ENCODE assay signal across 36 cellular contexts in the genomic region with DNA sequence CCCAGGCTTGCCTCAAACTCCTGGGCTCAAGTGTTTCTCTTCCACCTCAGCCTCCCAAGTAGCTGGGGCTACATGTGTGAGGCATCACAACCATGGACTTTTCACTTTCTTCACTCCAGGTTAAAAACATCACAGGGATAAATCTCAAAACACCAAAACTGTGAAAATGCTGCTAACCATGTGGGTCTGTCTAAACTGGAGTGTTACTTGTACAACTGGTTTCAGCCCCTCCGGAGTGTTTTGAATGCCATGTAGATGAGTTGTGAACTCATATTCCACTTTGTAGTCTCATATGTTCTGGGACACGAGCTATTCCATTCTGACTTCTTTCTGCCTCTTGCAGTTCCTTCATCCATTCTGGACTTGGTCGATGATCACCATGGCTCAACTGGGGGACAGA. TPM values are rescaled to one million over a fixed set of nuclear protein-coding genes. Genes with fewer than 3 reads are reported as not detected.
"Had no signal": no experiment of that assay in that cellular context is flagged by ENCODE, and none has a peak within 500 bp of the region (broad histone marks: within the 10 kb centered on the region; RNA-seq: fewer than 3 reads in every experiment).

No MANE protein-coding gene starts in this region.

- H3K9me3 ChIP-seq: adrenal gland, breast epithelium, esophagus squamous epithelium, gastroesophageal sphincter had no signal

- DNase-seq: activated CD4-positive, alpha-beta memory T cell treated with anti-CD3 and anti-CD28 coated beads for 36 hours; activated CD4-positive, alpha-beta T cell treated with anti-CD3 and anti-CD28 coated beads for 36 hours; activated CD4-positive, alpha-beta T cell treated with anti-CD3 and anti-CD28 coated beads, Interleukin-2, amount 10 ng/mL, durations not matched to agents 24 days and 14 days; activated CD4-positive, CD25-positive, alpha-beta regulatory T cell; activated CD4-positive, CD25-positive, alpha-beta regulatory T cell treated with anti-CD3 and anti-CD28 coated beads, Interleukin-2, amount 50 U/mL, for 72 hours; activated CD8-positive, alpha-beta memory T cell treated with anti-CD3 and anti-CD28 coated beads, Interleukin-2, amount 10 ng/mL, durations not matched to agents 7 days and 5 days; activated CD8-positive, alpha-beta memory T cell treated with anti-CD3 and anti-CD28 coated beads, Interleukin-2, amount 50 U/mL, for 4 hours; activated CD8-positive, alpha-beta T cell treated with anti-CD3 and anti-CD28 coated beads, Interleukin-2, amount 10 ng/mL, durations not matched to agents 7 days and 5 days; activated effector memory CD4-positive, alpha-beta T cell treated with anti-CD3 and anti-CD28 coated beads, Interleukin-2, amount 50 U/mL, for 16 hours; activated naive CD4-positive, alpha-beta T cell treated with anti-CD3 and anti-CD28 coated beads for 36 hours; activated naive CD8-positive, alpha-beta T cell treated with anti-CD3 and anti-CD28 coated beads for 36 hours; activated naive CD8-positive, alpha-beta T cell treated with anti-CD3 and anti-CD28 coated beads, Interleukin-2, amount 50 U/mL, for 24 hours; activated T-cell treated with anti-CD3 and anti-CD28 coated beads, Interleukin-2, amount 50 U/mL, for 1 hour; activated T-cell treated with anti-CD3 and anti-CD28 coated beads, Interleukin-2, amount 50 U/mL, for 48 hours; adrenal gland; amygdala; aorta; cortex of kidney; dermis blood vessel endothelial cell; effector CD4-positive, alpha-beta T cell; effector memory CD8-positive, alpha-beta T cell; esophagus squamous epithelium; foreskin melanocyte; T-helper 1 cell; T-helper 17 cell had no signal

- H3K36me3 ChIP-seq: breast epithelium, gastroesophageal sphincter had no signal

- ATAC-seq: activated CD4-positive, alpha-beta T cell treated with anti-CD3 and anti-CD28 coated beads for 36 hours; activated CD8-positive, alpha-beta memory T cell treated with anti-CD3 and anti-CD28 coated beads, Interleukin-2, amount 10 ng/mL, durations not matched to agents 7 days and 5 days; activated CD8-positive, alpha-beta T cell treated with anti-CD3 and anti-CD28 coated beads, Interleukin-2, amount 10 ng/mL, durations not matched to agents 7 days and 5 days; activated naive CD8-positive, alpha-beta T cell treated with anti-CD3 and anti-CD28 coated beads, Interleukin-2, amount 50 U/mL, for 24 hours; effector memory CD8-positive, alpha-beta T cell; gastroesophageal sphincter; T-helper 17 cell had no signal

- H3K4me1 Mint-ChIP-seq: activated naive CD4-positive, alpha-beta T cell treated with anti-CD3 and anti-CD28 coated beads, Interleukin-2, amount 50 U/mL, for 24 hours; activated naive CD8-positive, alpha-beta T cell treated with anti-CD3 and anti-CD28 coated beads for 36 hours; activated naive CD8-positive, alpha-beta T cell treated with anti-CD3 and anti-CD28 coated beads, Interleukin-2, amount 50 U/mL, for 24 hours; central memory CD8-positive, alpha-beta T cell; T-helper 17 cell had no signal

- H3K36me3 Mint-ChIP-seq: activated CD4-positive, alpha-beta memory T cell treated with anti-CD3 and anti-CD28 coated beads for 36 hours; activated CD8-positive, alpha-beta memory T cell treated with anti-CD3 and anti-CD28 coated beads, Interleukin-2, amount 10 ng/mL, durations not matched to agents 7 days and 5 days; activated naive CD4-positive, alpha-beta T cell treated with anti-CD3 and anti-CD28 coated beads, Interleukin-2, amount 50 U/mL, for 24 hours; activated naive CD8-positive, alpha-beta T cell treated with anti-CD3 and anti-CD28 coated beads for 36 hours; brain had no signal

- H3K27ac ChIP-seq: adrenal gland, breast epithelium, epithelial cell of prostate, esophagus squamous epithelium, gastroesophageal sphincter had no signal

- H3K9me3 Mint-ChIP-seq: activated CD4-positive, alpha-beta memory T cell treated with anti-CD3 and anti-CD28 coated beads for 36 hours; activated naive CD4-positive, alpha-beta T cell treated with anti-CD3 and anti-CD28 coated beads for 36 hours; activated naive CD4-positive, alpha-beta T cell treated with anti-CD3 and anti-CD28 coated beads, Interleukin-2, amount 50 U/mL, for 24 hours; activated naive CD8-positive, alpha-beta T cell treated with anti-CD3 and anti-CD28 coated beads for 36 hours; activated naive CD8-positive, alpha-beta T cell treated with anti-CD3 and anti-CD28 coated beads, Interleukin-2, amount 50 U/mL, for 24 hours; activated T-helper 1 cell treated with anti-CD3 and anti-CD28 coated beads, Interleukin-12 subunit alpha, Interleukin-12 subunit beta, Interleukin-2, Interleukin-4 antibody, amounts not matched to agents 30 ng/mL and 10 ng/mL and 1 ng/mL, durations not matched to agents 14 hours and 24 hours and 36 hours; activated T-helper 2 cell treated with anti-CD3 and anti-CD28 coated beads, Interferon-gamma antibody, Interleukin-2, Interleukin-4, amounts not matched to agents 10 μg/mL and 5 μg/mL and 100 μg/mL, durations not matched to agents 14 hours and 24 hours and 36 hours; brain; central memory CD8-positive, alpha-beta T cell; effector memory CD8-positive, alpha-beta T cell had no signal

- H3K27me3 ChIP-seq: adrenal gland, breast epithelium had no signal

- H3K4me3 Mint-ChIP-seq: activated CD4-positive, alpha-beta memory T cell treated with anti-CD3 and anti-CD28 coated beads for 36 hours; activated CD4-positive, alpha-beta T cell treated with anti-CD3 and anti-CD28 coated beads for 36 hours; activated CD4-positive, alpha-beta T cell treated with anti-CD3 and anti-CD28 coated beads, Interleukin-2, amount 10 ng/mL, durations not matched to agents 24 days and 14 days; activated CD8-positive, alpha-beta memory T cell treated with anti-CD3 and anti-CD28 coated beads, Interleukin-2, amount 10 ng/mL, durations not matched to agents 7 days and 5 days; activated CD8-positive, alpha-beta T cell treated with anti-CD3 and anti-CD28 coated beads, Interleukin-2, amount 10 ng/mL, durations not matched to agents 7 days and 5 days; activated naive CD4-positive, alpha-beta T cell treated with anti-CD3 and anti-CD28 coated beads for 36 hours; activated naive CD4-positive, alpha-beta T cell treated with anti-CD3 and anti-CD28 coated beads, Interleukin-2, amount 50 U/mL, for 24 hours; activated naive CD8-positive, alpha-beta T cell treated with anti-CD3 and anti-CD28 coated beads for 36 hours; activated naive CD8-positive, alpha-beta T cell treated with anti-CD3 and anti-CD28 coated beads, Interleukin-2, amount 50 U/mL, for 24 hours; activated T-helper 1 cell treated with anti-CD3 and anti-CD28 coated beads, Interleukin-12 subunit alpha, Interleukin-12 subunit beta, Interleukin-2, Interleukin-4 antibody, amounts not matched to agents 30 ng/mL and 10 ng/mL and 1 ng/mL, durations not matched to agents 14 hours and 24 hours and 36 hours; brain; central memory CD8-positive, alpha-beta T cell; effector memory CD8-positive, alpha-beta T cell; T-helper 17 cell; T-helper 2 cell treated with Interferon-gamma antibody and Interleukin-4, amounts not matched to agents 5 μg/mL and 100 μg/mL, for 36 hours had no signal

- H3K27ac Mint-ChIP-seq: activated CD4-positive, alpha-beta memory T cell treated with anti-CD3 and anti-CD28 coated beads for 36 hours; activated CD4-positive, alpha-beta T cell treated with anti-CD3 and anti-CD28 coated beads for 36 hours; activated CD4-positive, alpha-beta T cell treated with anti-CD3 and anti-CD28 coated beads, Interleukin-2, amount 10 ng/mL, durations not matched to agents 24 days and 14 days; activated CD8-positive, alpha-beta memory T cell treated with anti-CD3 and anti-CD28 coated beads, Interleukin-2, amount 10 ng/mL, durations not matched to agents 7 days and 5 days; activated CD8-positive, alpha-beta T cell treated with anti-CD3 and anti-CD28 coated beads, Interleukin-2, amount 10 ng/mL, durations not matched to agents 7 days and 5 days; activated naive CD4-positive, alpha-beta T cell treated with anti-CD3 and anti-CD28 coated beads for 36 hours; activated naive CD4-positive, alpha-beta T cell treated with anti-CD3 and anti-CD28 coated beads, Interleukin-2, amount 50 U/mL, for 24 hours; activated naive CD8-positive, alpha-beta T cell treated with anti-CD3 and anti-CD28 coated beads for 36 hours; activated naive CD8-positive, alpha-beta T cell treated with anti-CD3 and anti-CD28 coated beads, Interleukin-2, amount 50 U/mL, for 24 hours; activated T-helper 1 cell treated with anti-CD3 and anti-CD28 coated beads, Interleukin-12 subunit alpha, Interleukin-12 subunit beta, Interleukin-2, Interleukin-4 antibody, amounts not matched to agents 30 ng/mL and 10 ng/mL and 1 ng/mL, durations not matched to agents 14 hours and 24 hours and 36 hours; activated T-helper 2 cell treated with anti-CD3 and anti-CD28 coated beads, Interferon-gamma antibody, Interleukin-2, Interleukin-4, amounts not matched to agents 10 μg/mL and 5 μg/mL and 100 μg/mL, durations not matched to agents 14 hours and 24 hours and 36 hours; brain; effector memory CD8-positive, alpha-beta T cell; T-helper 17 cell; T-helper 2 cell treated with Interferon-gamma antibody and Interleukin-4, amounts not matched to agents 5 μg/mL and 100 μg/mL, for 36 hours had no signal

- FAIRE-seq: colon had no signal

- H3K27me3 Mint-ChIP-seq: activated CD4-positive, alpha-beta T cell treated with anti-CD3 and anti-CD28 coated beads, Interleukin-2, amount 10 ng/mL, durations not matched to agents 24 days and 14 days; brain had no signal

- H3K4me3 ChIP-seq: adrenal gland, breast epithelium, esophagus squamous epithelium, gastroesophageal sphincter had no signal

RNA-seq across cellular contexts. Expression of a gene that starts 43.0 kb away (rescaled TPM):
- total RNA-seq: activated CD4-positive, alpha-beta memory T cell treated with anti-CD3 and anti-CD28 coated beads for 36 hours; activated CD4-positive, alpha-beta T cell treated with anti-CD3 and anti-CD28 coated beads for 36 hours; activated CD8-positive, alpha-beta memory T cell treated with anti-CD3 and anti-CD28 coated beads for 36 hours; activated CD8-positive, alpha-beta memory T cell treated with anti-CD3 and anti-CD28 coated beads, Interleukin-2, amount 10 ng/mL, durations not matched to agents 7 days and 5 days; activated CD8-positive, alpha-beta T cell treated with anti-CD3 and anti-CD28 coated beads, Interleukin-2, amount 10 ng/mL, durations not matched to agents 7 days and 5 days; activated naive CD4-positive, alpha-beta T cell treated with anti-CD3 and anti-CD28 coated beads for 36 hours; activated naive CD8-positive, alpha-beta T cell treated with anti-CD3 and anti-CD28 coated beads for 36 hours; activated T-helper 2 cell treated with anti-CD3 and anti-CD28 coated beads, Interferon-gamma antibody, Interleukin-2, Interleukin-4, amounts not matched to agents 10 μg/mL and 5 μg/mL and 100 μg/mL, durations not matched to agents 14 hours and 24 hours and 36 hours had no signal
